ENCODE assay signal across 25 cellular contexts in the genomic region with DNA sequence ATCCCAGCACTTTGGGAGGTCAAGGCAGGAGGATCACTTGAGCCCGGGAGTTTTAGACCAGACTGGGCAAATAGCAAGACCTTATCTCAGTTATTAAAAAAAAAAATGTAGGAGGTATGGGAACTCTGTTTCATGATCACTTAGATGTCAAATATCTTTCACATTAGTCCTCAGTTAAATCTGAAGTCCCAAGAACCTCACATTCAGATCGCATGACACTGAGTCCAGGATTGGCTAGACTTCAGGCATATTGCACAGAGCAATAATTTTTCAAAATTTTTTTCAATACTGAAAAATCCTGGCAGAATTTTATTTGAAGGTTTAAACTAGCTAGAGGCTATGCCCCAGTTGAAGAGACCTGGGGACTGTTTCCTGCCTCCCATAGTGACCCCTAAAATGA.
DNase-seq lines count a peak whose midpoint lies in the region; TF ChIP-seq lines count a peak whose summit lies in the region.
"Had no signal": no experiment of that assay in that cellular context is flagged by ENCODE, and none has a peak within 500 bp of the region (broad histone marks: within the 10 kb centered on the region; RNA-seq: fewer than 3 reads in every experiment).

No MANE protein-coding gene starts in this region.

- peak; percentile 28 for DNase-seq in AG04449 (ENCODE audit: low read depth, low spot score)
- peak; percentile 62 for DNase-seq in ELR (ENCODE audit: low read depth)
- peak; percentile 5 for DNase-seq in fibroblast of mammary gland (ENCODE audit: low read depth)
- no peak for DNase-seq in GM10266 (ENCODE audit: extremely low spot score)
- DNase-seq in GOT3 (lab: John Stamatoyannopoulos, UW): no peak
- no peak for DNase-seq in activated CD4-positive, alpha-beta T cell treated with anti-CD3 and anti-CD28 coated beads for 4 hours
- no peak for DNase-seq in NCI-H345 treated with DMSO at 0.1 percent for 48 hours (lab: John Stamatoyannopoulos, UW; ENCODE audit: unreplicated experiment)
- DNase-seq: activated CD4-positive, alpha-beta memory T cell treated with anti-CD3 and anti-CD28 coated beads for 36 hours; activated CD4-positive, CD25-positive, alpha-beta regulatory T cell treated with anti-CD3 and anti-CD28 coated beads, Interleukin-2, amount 50 U/mL, for 72 hours; activated naive CD4-positive, alpha-beta T cell treated with Interleukin-2 at 50 U/mL for 16 hours; activated T-cell treated with anti-CD3 and anti-CD28 coated beads, Interleukin-2, amount 50 U/mL, for 72 hours; body of pancreas; DMS 273 treated with DMSO at 0.1 percent for 48 hours; effector CD4-positive, alpha-beta T cell; foreskin keratinocyte; head of caudate nucleus; kidney; NCI-H2029; NCI-H526; NK-92 treated with Interleukin-12 subunit alpha and Interleukin-12 subunit beta, amount 100 ng/mL, for 24 hours; Right ventricle myocardium superior; stimulated activated CD4-positive, alpha-beta T cell treated with anti-CD3 and anti-CD28 coated beads, Interleukin-4, amount 100 ng/mL, for 1 hour; thyroid gland had no signal

- H3K4me3 ChIP-seq in AG04449 (ENCODE audit: low read depth, low read length) (no peak overlapping the region), OCI-LY3 (ENCODE audit: low read length) (peak overlapping the region; percentile 70; the same call in 1 of the 2 replicates), fibroblast of mammary gland (ENCODE audit: control insufficient read depth, low read depth, low read length) (no peak overlapping the region)
- H3K4me3 ChIP-seq: body of pancreas, K562, thyroid gland had no signal

- H4K20me1 ChIP-seq in OCI-LY3 (ENCODE audit: insufficient read depth, low read length): no peaks in the 10 kb centered on the region

- peak overlapping the region; percentile 83; the same call in 1 of the 2 replicates for H3K9ac ChIP-seq in OCI-LY3 (ENCODE audit: low read length)

- peaks cover 61% of the 10 kb centered on the region for H3K4me1 ChIP-seq in OCI-LY3 (ENCODE audit: low read length)
- H3K4me1 ChIP-seq: body of pancreas, thyroid gland had no signal

- POLR2A ChIA-PET in AG04449 (lab: Yijun Ruan, JAX): no interaction called here

- TF ChIP-seq CTCF in AG04449 (IDR thresholded peaks at IDR 0.05; ENCODE audit: insufficient read depth, low read length, missing control alignments) (no peak), OCI-LY3 (IDR thresholded peaks at IDR 0.05; ENCODE audit: low read depth, low read length) (no peak), fibroblast of mammary gland (conservative IDR thresholded peaks at IDR 0.05; ENCODE audit: control insufficient read depth, insufficient read depth, low read depth, low read length) (no peak), GM10266 (IDR thresholded peaks at IDR 0.05; ENCODE audit: control insufficient read depth, insufficient read depth, low read depth, missing control alignments) (no peak)

- peaks cover 22% of the 10 kb centered on the region for H3K79me2 ChIP-seq in OCI-LY3 (ENCODE audit: low read length)

- H3K27me3 ChIP-seq in OCI-LY3 (ENCODE audit: low read depth, low read length): no peaks in the 10 kb centered on the region
- H3K27me3 ChIP-seq: body of pancreas, foreskin keratinocyte, thyroid gland had no signal

- H3K27ac ChIP-seq in OCI-LY3 (ENCODE audit: low read length): peak overlapping the region; percentile 99
- H3K27ac ChIP-seq: body of pancreas, foreskin keratinocyte, thyroid gland had no signal

- no peaks in the 10 kb centered on the region for H3K36me3 ChIP-seq in OCI-LY3 (replicated peaks; ENCODE audit: low read depth, low read length)
- H3K36me3 ChIP-seq: thyroid gland had no signal

- CTCF ChIA-PET in AG04449 (lab: Yijun Ruan, JAX): interaction anchor here (1.3 to 1.6 kb wide), 2 partner anchors 9 to 27 kb away, joined by 3 to 4 read pairs; no protein-coding TSS in a partner anchor

- H2AFZ ChIP-seq in OCI-LY3 (ENCODE audit: low read depth, low read length): no peak overlapping the region; the same call in 1 of the 2 replicates

- H3K4me2 ChIP-seq in OCI-LY3 (ENCODE audit: low read length): peak overlapping the region; percentile 97

- no peaks in the 10 kb centered on the region for H3K9me3 ChIP-seq in OCI-LY3 (ENCODE audit: insufficient read depth, low read length)
- H3K9me3 ChIP-seq: body of pancreas, thyroid gland had no signal

Comparison
In these comparisons a context has a peak if more than half of its experiments do, and no peak if none do; other contexts are left out.
1. DNase-seq: peak in AG04449 (single experiment), ELR (single experiment) and fibroblast of mammary gland (single experiment); none in GM10266 (single experiment), GOT3 (single experiment), activated CD4-positive, alpha-beta T cell treated with anti-CD3 and anti-CD28 coated beads for 4 hours (0 of 2) and NCI-H345 treated with DMSO at 0.1 percent for 48 hours (single experiment).